In the genomic region with DNA sequence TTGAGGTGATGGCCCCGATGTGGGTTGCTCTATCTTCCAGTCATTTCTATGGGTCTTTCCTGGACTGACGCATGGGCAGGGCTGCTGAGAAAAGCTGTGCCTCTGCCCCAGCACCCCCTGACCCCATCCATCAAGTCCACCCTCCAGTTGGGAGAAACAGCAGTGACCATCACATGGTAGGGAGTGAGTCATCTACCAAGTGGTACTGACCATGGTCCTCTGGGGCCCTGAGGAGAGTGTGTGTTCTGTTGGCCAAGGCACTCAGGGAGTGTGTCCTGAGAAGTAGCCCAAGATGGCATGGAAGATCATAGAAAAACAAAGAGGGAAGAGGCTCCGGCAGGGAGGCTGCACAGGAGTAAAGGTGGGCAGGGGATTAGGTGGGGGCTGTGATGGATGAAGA, we compare ENCODE assay signal across 1 cellular context.
TF ChIP-seq lines count a peak whose summit lies in the region.

No MANE protein-coding gene starts in this region.

TF ChIP-seq in GM12878, 131 proteins besides CTCF, POLR2A, EP300 and RAD21:
- TF ChIP-seq MXI1 (IDR thresholded peaks at IDR 0.05; ENCODE audit: low read depth, low read length) (no peak), NRF1 (conservative IDR thresholded peaks at IDR 0.05; ENCODE audit: low read depth, low read length) (no peak), BMI1 (IDR thresholded peaks at IDR 0.05; ENCODE audit: borderline replicate concordance) (no peak), SMC3 (IDR thresholded peaks at IDR 0.05; ENCODE audit: borderline replicate concordance, low read length) (no peak), KAT2A (conservative IDR thresholded peaks at IDR 0.05; ENCODE audit: control insufficient read depth, low read depth, low read length) (no peak), ZNF687 (IDR thresholded peaks at IDR 0.05) (no peak), MYB (IDR thresholded peaks at IDR 0.05; ENCODE audit: borderline replicate concordance, low read depth, low read length) (no peak), SKIL (IDR thresholded peaks at IDR 0.05; ENCODE audit: low read depth, poor library complexity, severe bottlenecking) (no peak), TAF1 (IDR thresholded peaks at IDR 0.05; ENCODE audit: borderline replicate concordance, low read depth, low read length) (no peak), TBL1XR1 (IDR thresholded peaks at IDR 0.05; ENCODE audit: low read depth, low read length) (no peak), SIX5 (IDR thresholded peaks at IDR 0.05; ENCODE audit: low read depth, low read length, severe bottlenecking) (no peak), STAT3 (IDR thresholded peaks at IDR 0.05; ENCODE audit: low read depth, low read length) (no peak), WRNIP1 (IDR thresholded peaks at IDR 0.05; ENCODE audit: borderline replicate concordance, low read depth, low read length) (no peak)
- TF ChIP-seq, protein P1, sequence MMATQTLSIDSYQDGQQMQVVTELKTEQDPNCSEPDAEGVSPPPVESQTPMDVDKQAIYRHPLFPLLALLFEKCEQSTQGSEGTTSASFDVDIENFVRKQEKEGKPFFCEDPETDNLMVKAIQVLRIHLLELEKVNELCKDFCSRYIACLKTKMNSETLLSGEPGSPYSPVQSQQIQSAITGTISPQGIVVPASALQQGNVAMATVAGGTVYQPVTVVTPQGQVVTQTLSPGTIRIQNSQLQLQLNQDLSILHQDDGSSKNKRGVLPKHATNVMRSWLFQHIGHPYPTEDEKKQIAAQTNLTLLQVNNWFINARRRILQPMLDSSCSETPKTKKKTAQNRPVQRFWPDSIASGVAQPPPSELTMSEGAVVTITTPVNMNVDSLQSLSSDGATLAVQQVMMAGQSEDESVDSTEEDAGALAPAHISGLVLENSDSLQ (IDR thresholded peaks at IDR 0.05): no peak
- TF ChIP-seq, protein P2, sequence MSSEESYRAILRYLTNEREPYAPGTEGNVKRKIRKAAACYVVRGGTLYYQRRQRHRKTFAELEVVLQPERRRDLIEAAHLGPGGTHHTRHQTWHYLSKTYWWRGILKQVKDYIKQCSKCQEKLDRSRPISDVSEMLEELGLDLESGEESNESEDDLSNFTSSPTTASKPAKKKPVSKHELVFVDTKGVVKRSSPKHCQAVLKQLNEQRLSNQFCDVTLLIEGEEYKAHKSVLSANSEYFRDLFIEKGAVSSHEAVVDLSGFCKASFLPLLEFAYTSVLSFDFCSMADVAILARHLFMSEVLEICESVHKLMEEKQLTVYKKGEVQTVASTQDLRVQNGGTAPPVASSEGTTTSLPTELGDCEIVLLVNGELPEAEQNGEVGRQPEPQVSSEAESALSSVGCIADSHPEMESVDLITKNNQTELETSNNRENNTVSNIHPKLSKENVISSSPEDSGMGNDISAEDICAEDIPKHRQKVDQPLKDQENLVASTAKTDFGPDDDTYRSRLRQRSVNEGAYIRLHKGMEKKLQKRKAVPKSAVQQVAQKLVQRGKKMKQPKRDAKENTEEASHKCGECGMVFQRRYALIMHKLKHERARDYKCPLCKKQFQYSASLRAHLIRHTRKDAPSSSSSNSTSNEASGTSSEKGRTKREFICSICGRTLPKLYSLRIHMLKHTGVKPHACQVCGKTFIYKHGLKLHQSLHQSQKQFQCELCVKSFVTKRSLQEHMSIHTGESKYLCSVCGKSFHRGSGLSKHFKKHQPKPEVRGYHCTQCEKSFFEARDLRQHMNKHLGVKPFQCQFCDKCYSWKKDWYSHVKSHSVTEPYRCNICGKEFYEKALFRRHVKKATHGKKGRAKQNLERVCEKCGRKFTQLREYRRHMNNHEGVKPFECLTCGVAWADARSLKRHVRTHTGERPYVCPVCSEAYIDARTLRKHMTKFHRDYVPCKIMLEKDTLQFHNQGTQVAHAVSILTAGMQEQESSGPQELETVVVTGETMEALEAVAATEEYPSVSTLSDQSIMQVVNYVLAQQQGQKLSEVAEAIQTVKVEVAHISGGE (CRISPR knock-in tag; IDR thresholded peaks at IDR 0.05): no peak
